ENCODE assay signal across 7 cellular contexts in the genomic region with DNA sequence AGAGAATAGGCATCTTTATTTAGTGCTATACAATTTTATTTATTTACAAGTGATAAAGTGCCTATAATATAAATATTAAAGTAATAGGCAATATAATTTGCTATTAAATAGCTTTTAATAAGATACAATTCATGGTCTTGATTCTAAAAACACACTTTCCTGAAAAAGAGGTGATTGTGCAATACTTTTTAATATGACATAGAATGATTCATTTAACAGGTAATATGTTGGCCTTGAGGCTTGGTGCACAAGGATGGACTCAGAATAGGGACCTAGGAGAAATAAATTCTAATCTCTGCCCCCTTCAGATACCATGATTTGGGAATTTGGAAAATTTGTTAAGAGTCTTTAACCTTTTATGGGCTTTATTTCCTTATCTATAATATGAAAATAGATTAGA.
"Had no signal": no experiment of that assay in that cellular context is flagged by ENCODE, and none has a peak within 500 bp of the region (broad histone marks: within the 10 kb centered on the region; RNA-seq: fewer than 3 reads in every experiment).

No MANE protein-coding gene starts in this region.

- H2AFZ ChIP-seq: GM23248 had no signal

- H3K27ac ChIP-seq: GM23248, HL-60 had no signal

- FAIRE-seq: H54 had no signal

- H3K4me3 ChIP-seq: GM23248 had no signal

- DNase-seq: GM23248, GOT3, H9, HCEC 1CT, KG1 had no signal

- H3K9ac ChIP-seq: GM23248 had no signal
